8 cellular contexts compared by ENCODE assay signal in genomic region chr19:51712461-51713081, GRCh38. TPM values are rescaled to one million over a fixed set of nuclear protein-coding genes. Genes with fewer than 3 reads are reported as not detected.
DNase-seq lines count a peak whose midpoint lies in the region; ATAC-seq and TF ChIP-seq lines count a peak whose summit lies in the region.

No MANE protein-coding gene starts in this region.

- H3K79me2 ChIP-seq in Karpas-422 (ENCODE audit: low read length) = no peaks in the 10 kb centered on the region

- CTCF ChIA-PET in WTC11 (lab: Charles Lee) = interaction anchor here (0.6 to 6.1 kb wide), 7 partner anchors 10 to 65 kb away, joined by 3 to 46 read pairs (median 3); no protein-coding TSS in a partner anchor
- CTCF ChIA-PET in CD8-positive, alpha-beta T cell (lab: Charles Lee) = no interaction called here

- POLR2A ChIA-PET in WTC11 (lab: Charles Lee) = no interaction called here
- POLR2A ChIA-PET in CD8-positive, alpha-beta T cell (lab: Charles Lee) = no interaction called here

- no peaks in the 10 kb centered on the region for H4K20me1 ChIP-seq in Karpas-422 (ENCODE audit: insufficient read depth, low read depth, low read length)

- H3K9ac ChIP-seq in Karpas-422 (ENCODE audit: low read length) = peak overlapping the region; percentile 31

- no peak overlapping the region for H2AFZ ChIP-seq in Karpas-422 (ENCODE audit: low read length)

- DNase-seq in DMS79 treated with DMSO at 0.1 percent for 48 hours (lab: John Stamatoyannopoulos, UW) (peak; percentile 9), Karpas-422 (peak; percentile 92), WTC11 (ENCODE audit: low spot score) (peak; percentile 66), left kidney (ENCODE audit: low read depth, low spot score) (peak; percentile 70), activated T-cell treated with anti-CD3 and anti-CD28 coated beads for 4 hours (no peak), testis (no peak)
- no peak for DNase-seq in CD8-positive, alpha-beta T cell

- intact Hi-C loops in testis (cut with DNase I; ENCODE audit: low total_unique reads) = no loop called here
- intact Hi-C loops in CD8-positive, alpha-beta T cell (cut with DNase I, micrococcal nuclease) = no loop called here

- no peaks in the 10 kb centered on the region for H3K9me2 ChIP-seq in Karpas-422 (replicated peaks; ENCODE audit: insufficient read depth, low read length)

- H3K4me3 ChIP-seq in Karpas-422 (ENCODE audit: low read length) = peak overlapping the region; percentile 2; the same call in 1 of the 2 replicates
- no peak overlapping the region for H3K4me3 ChIP-seq in testis
- no peak overlapping the region for H3K4me3 ChIP-seq in CD8-positive, alpha-beta T cell (ENCODE audit: low read depth, low read length)

- no peak overlapping the region for H3K27ac Mint-ChIP-seq in WTC11
- no peak overlapping the region for H3K27ac Mint-ChIP-seq in CD8-positive, alpha-beta T cell

- no peaks in the 10 kb centered on the region for H3K9me3 ChIP-seq in Karpas-422 (ENCODE audit: low read length)
- no peaks in the 10 kb centered on the region for H3K9me3 ChIP-seq in testis
- no peaks in the 10 kb centered on the region for H3K9me3 ChIP-seq in CD8-positive, alpha-beta T cell (ENCODE audit: low read length)

- no peak overlapping the region for H3K4me3 Mint-ChIP-seq in WTC11
- H3K4me3 Mint-ChIP-seq in CD8-positive, alpha-beta T cell = no peak overlapping the region

- H3K27me3 ChIP-seq in Karpas-422 (ENCODE audit: low read length) = no peaks in the 10 kb centered on the region
- no peaks in the 10 kb centered on the region for H3K27me3 ChIP-seq in testis
- H3K27me3 ChIP-seq in CD8-positive, alpha-beta T cell (ENCODE audit: insufficient read depth, low read length) = no peaks in the 10 kb centered on the region

- H3K36me3 ChIP-seq in Karpas-422 (ENCODE audit: insufficient read depth, low read length) (no peaks in the 10 kb centered on the region), testis (ENCODE audit: low read depth, missing control alignments) (no peaks in the 10 kb centered on the region)
- H3K36me3 ChIP-seq in CD8-positive, alpha-beta T cell (ENCODE audit: insufficient read depth, low read length) = no peaks in the 10 kb centered on the region

- H3K4me1 ChIP-seq in Karpas-422 (ENCODE audit: low read length) (peaks cover 48% of the 10 kb centered on the region), testis (no peaks in the 10 kb centered on the region)
- no peaks in the 10 kb centered on the region for H3K4me1 ChIP-seq in CD8-positive, alpha-beta T cell (ENCODE audit: insufficient read depth, low read length)

- H3K9me3 Mint-ChIP-seq in WTC11 = no peaks in the 10 kb centered on the region
- no peaks in the 10 kb centered on the region for H3K9me3 Mint-ChIP-seq in CD8-positive, alpha-beta T cell

- H3K27me3 Mint-ChIP-seq in WTC11 (ENCODE audit: low read depth) = peaks cover 61% of the 10 kb centered on the region
- peaks cover 15% of the 10 kb centered on the region for H3K27me3 Mint-ChIP-seq in CD8-positive, alpha-beta T cell (ENCODE audit: low read depth)

- peaks cover 3% of the 10 kb centered on the region for H3K4me1 Mint-ChIP-seq in WTC11
- H3K4me1 Mint-ChIP-seq in CD8-positive, alpha-beta T cell (ENCODE audit: low read depth) = peaks cover 2% of the 10 kb centered on the region

- 41 to 47% methylated on average over 9 of the region's 9 CpGs for WGBS in testis, 2 donors

- H3K27ac ChIP-seq in Karpas-422 (ENCODE audit: low read length) = peak overlapping the region; percentile 92
- no peak overlapping the region for H3K27ac ChIP-seq in testis
- no peak overlapping the region for H3K27ac ChIP-seq in CD8-positive, alpha-beta T cell (ENCODE audit: low read depth, low read length)

- TF ChIP-seq CTCF in WTC11 (IDR thresholded peaks at IDR 0.05) (peak; percentile 60), testis (IDR thresholded peaks at IDR 0.05) (no peak)
- TF ChIP-seq CTCF in CD8-positive, alpha-beta T cell (IDR thresholded peaks at IDR 0.05) = no peak

- H3K36me3 Mint-ChIP-seq in WTC11 = no peaks in the 10 kb centered on the region
- no peaks in the 10 kb centered on the region for H3K36me3 Mint-ChIP-seq in CD8-positive, alpha-beta T cell

- TF ChIP-seq POLR2A in testis (IDR thresholded peaks at IDR 0.05) = no peak

- ATAC-seq in WTC11 (peak; percentile 92), HG03095 (IDR thresholded peaks at IDR 0.05; ENCODE audit: unreplicated experiment) (no peak)
- ATAC-seq in CD8-positive, alpha-beta T cell = no peak

- H3K4me2 ChIP-seq in Karpas-422 (ENCODE audit: low read depth, low read length, poor library complexity, severe bottlenecking) = peak overlapping the region; percentile 46

TF ChIP-seq in WTC11, 78 proteins besides CTCF, POLR2A, EP300 and RAD21 (continues in another document):
- TF ChIP-seq CREM (CRISPR knock-in tag; IDR thresholded peaks at IDR 0.05) (no peak), CDX4 (CRISPR knock-in tag; IDR thresholded peaks at IDR 0.05; ENCODE audit: borderline replicate concordance) (no peak), E2F1 (CRISPR knock-in tag; IDR thresholded peaks at IDR 0.05) (no peak), ESRRA (CRISPR knock-in tag; IDR thresholded peaks at IDR 0.05; ENCODE audit: borderline replicate concordance) (no peak), ZNF232 (CRISPR knock-in tag; IDR thresholded peaks at IDR 0.05) (no peak), ZNF281 (CRISPR knock-in tag; IDR thresholded peaks at IDR 0.05) (no peak), NFATC4 (CRISPR knock-in tag; IDR thresholded peaks at IDR 0.05) (no peak)

RNA-seq across cellular contexts. Expression of gene HAS1, which starts 11.2 kb away (rescaled TPM):
- total RNA-seq in Karpas-422 (2014; rRNA removed; shearing (Covaris generic); ENCODE audit: low replicate concordance) = not detected in 2 replicates
- 0.73 to 1.0 TPM (median 1.0 TPM) in 3 replicates for total RNA-seq in WTC11 (2021)
- total RNA-seq in testis = 1 to 10 TPM in 1 of 2 donors, under 1 TPM in 1; 0.99 to 2.1 TPM
- 0.44 TPM for polyA plus RNA-seq in testis (ENCODE audit: insufficient read depth, low read depth, low replicate concordance)
- not detected for total RNA-seq in CD8-positive, alpha-beta T cell

RNA-seq across cellular contexts. Expression of gene SPACA6, which starts 19.4 kb away (rescaled TPM):
- total RNA-seq in Karpas-422 (2014; rRNA removed; shearing (Covaris generic); ENCODE audit: low replicate concordance) = 20.7 and 49.8 TPM in 2 replicates
- 9.3 to 13.3 TPM (median 9.8 TPM) in 3 replicates for total RNA-seq in WTC11 (2021)
- 100 to 1,000 TPM in 1 of 2 donors, 10 to 100 TPM in 1; 37.8 to 106 TPM for total RNA-seq in testis
- 19.8 TPM for polyA plus RNA-seq in testis (ENCODE audit: insufficient read depth, low read depth, low replicate concordance)
- total RNA-seq in CD8-positive, alpha-beta T cell = 1 to 10 TPM; 3.8 to 4.0 TPM

RNA-seq across cellular contexts. Expression of gene FPR1, which starts 39.1 kb away (rescaled TPM):
- 5.8 and 14.8 TPM in 2 replicates for total RNA-seq in Karpas-422 (2014; rRNA removed; shearing (Covaris generic); ENCODE audit: low replicate concordance)
- total RNA-seq in WTC11 (2021) = 0.72 TPM in 1 of 3 replicates, not detected in the others
- 1 to 10 TPM; 1.4 to 2.1 TPM for total RNA-seq in testis
- polyA plus RNA-seq in testis (ENCODE audit: insufficient read depth, low read depth, low replicate concordance) = 3.5 TPM
- total RNA-seq in CD8-positive, alpha-beta T cell = not detected

RNA-seq across cellular contexts. Expression of gene FPR2, which starts 48.4 kb away (rescaled TPM):
- total RNA-seq in Karpas-422 (2014; rRNA removed; shearing (Covaris generic); ENCODE audit: low replicate concordance) = 0.58 and 7.9 TPM in 2 replicates
- 0.30 to 0.71 TPM (median 0.31 TPM) in 3 replicates for total RNA-seq in WTC11 (2021)
- total RNA-seq in testis = under 1 TPM; 0.19 to 0.31 TPM
- 1.3 TPM for polyA plus RNA-seq in testis (ENCODE audit: insufficient read depth, low read depth, low replicate concordance)
- not detected for total RNA-seq in CD8-positive, alpha-beta T cell

Comparison
In these comparisons a context has a peak if more than half of its experiments do, and no peak if none do; other contexts are left out.
1. DNase-seq: peak in DMS79 treated with DMSO at 0.1 percent for 48 hours (single experiment), Karpas-422 (single experiment), WTC11 (single experiment) and left kidney (single experiment); none in activated T-cell treated with anti-CD3 and anti-CD28 coated beads for 4 hours (single experiment), testis (single experiment) and CD8-positive, alpha-beta T cell (0 of 7).